ENCODE assay signal across 17 cellular contexts in the genomic region with DNA sequence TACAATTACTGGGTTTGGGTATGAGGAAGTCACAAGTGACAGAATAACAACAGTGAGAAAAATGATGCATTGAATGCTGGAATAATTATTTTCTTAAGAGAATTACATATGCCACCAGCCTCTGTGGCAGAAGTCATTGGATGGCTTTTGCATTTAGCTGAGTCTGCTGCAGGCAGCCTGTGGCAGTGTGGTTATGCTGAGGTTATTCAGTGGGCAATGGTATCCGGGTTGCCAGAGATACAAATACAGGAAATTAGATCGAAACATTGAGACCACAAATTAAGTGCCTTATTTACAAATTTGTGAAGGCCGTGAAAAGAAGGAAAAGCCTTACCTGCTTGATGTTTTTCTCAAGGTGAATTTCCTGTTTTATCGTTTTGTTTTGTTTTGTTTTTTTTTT.
"Had no signal": no experiment of that assay in that cellular context is flagged by ENCODE, and none has a peak within 500 bp of the region (broad histone marks: within the 10 kb centered on the region; RNA-seq: fewer than 3 reads in every experiment).

No MANE protein-coding gene starts in this region.

- H3K9me3 ChIP-seq: lower lobe of right lung, neutrophil, pancreas, right lobe of liver, suprapubic skin, transverse colon, upper lobe of right lung, uterus had no signal

- H3K4me3 ChIP-seq: dorsolateral prefrontal cortex, lower lobe of right lung, pancreas, right lobe of liver, suprapubic skin, transverse colon, upper lobe of right lung, uterus had no signal

- H3K4me1 ChIP-seq: lower lobe of right lung, pancreas, right lobe of liver, suprapubic skin, transverse colon, upper lobe of right lung, uterus had no signal

- DNase-seq: dorsolateral prefrontal cortex; effector CD4-positive, alpha-beta T cell; left ventricle myocardium superior; lower lobe of right lung; natural killer cell; pancreas; right lobe of liver; small intestine; stimulated activated CD4-positive, alpha-beta T cell treated with anti-CD3 and anti-CD28 coated beads, Interleukin-15, amount 100 ng/mL, for 24 hours; stimulated activated CD4-positive, alpha-beta T cell treated with anti-CD3 and anti-CD28 coated beads, Interleukin-2, amount 100 ng/mL, for 48 hours; stimulated activated naive B cell treated with anti-CD40 and anti-IgM and Interleukin-4, amounts not matched to agents 10 μg/mL and 1 μg/mL and 100 μg/mL, for 72 hours; stimulated activated naive CD8-positive, alpha-beta T cell treated with anti-CD3 and anti-CD28 coated beads, Interleukin-15, amount 100 ng/mL, for 72 hours; transverse colon; upper lobe of right lung; uterus had no signal

- ATAC-seq: left ventricle myocardium superior; lower lobe of right lung; natural killer cell; pancreas; right lobe of liver; stimulated activated naive B cell treated with anti-CD40 and anti-IgM and Interleukin-4, amounts not matched to agents 10 μg/mL and 1 μg/mL and 100 μg/mL, for 72 hours; stimulated activated naive CD8-positive, alpha-beta T cell treated with anti-CD3 and anti-CD28 coated beads, Interleukin-15, amount 100 ng/mL, for 72 hours; upper lobe of right lung had no signal

- H3K36me3 ChIP-seq: lower lobe of right lung, neutrophil, pancreas, right lobe of liver, suprapubic skin, transverse colon, upper lobe of right lung, uterus had no signal

- H3K27me3 ChIP-seq: dorsolateral prefrontal cortex, neutrophil, pancreas, right lobe of liver, suprapubic skin, transverse colon, upper lobe of right lung, uterus had no signal

- H3K27ac ChIP-seq: dorsolateral prefrontal cortex, lower lobe of right lung, neutrophil, pancreas, right lobe of liver, suprapubic skin, transverse colon, upper lobe of right lung, uterus had no signal
